8 cellular contexts compared by ENCODE assay signal in genomic region chr2:96637385-96638143, GRCh38. TPM values are rescaled to one million over a fixed set of nuclear protein-coding genes. Genes with fewer than 3 reads are reported as not detected.
A peak's percentile ranks its signal among the peaks of the same experiment; 100 is the strongest.
DNase-seq lines count a peak whose midpoint lies in the region; ATAC-seq and TF ChIP-seq lines count a peak whose summit lies in the region.

No MANE protein-coding gene starts in this region.

- H3K27ac ChIP-seq in SJSA1 (peak overlapping the region; percentile 91), suprapubic skin (peak overlapping the region; percentile 98)

- under 1% methylated on average over 17 of the region's 50 CpGs for WGBS in suprapubic skin

- H3K4me3 ChIP-seq in SJSA1 (peak overlapping the region; percentile 59), suprapubic skin (peak overlapping the region; percentile 85)

- no peak for TF ChIP-seq CTCF in suprapubic skin (IDR thresholded peaks at IDR 0.05)

- no peak for TF ChIP-seq EP300 in suprapubic skin (IDR thresholded peaks at IDR 0.05)

- H3K9me3 ChIP-seq in SJSA1 (replicated peaks), result no peaks in the 10 kb centered on the region
- H3K9me3 ChIP-seq in suprapubic skin, result no peaks in the 10 kb centered on the region

- in situ Hi-C loops in Caki2 (cut with HindIII; ENCODE audit: low pct_unique_long_range_greater_than_20kb, low sequenced_read_pairs), result no loop called here

- peak; percentile 69 for ATAC-seq in GM21381 (IDR thresholded peaks at IDR 0.05; ENCODE audit: unreplicated experiment)

- peaks cover 37% of the 10 kb centered on the region for H3K4me1 ChIP-seq in SJSA1 (replicated peaks)
- H3K4me1 ChIP-seq in suprapubic skin, result peaks cover 30% of the 10 kb centered on the region

- H3K27me3 ChIP-seq in SJSA1 (replicated peaks) (no peaks in the 10 kb centered on the region), suprapubic skin (no peaks in the 10 kb centered on the region)

- no peak for TF ChIP-seq POLR2A in suprapubic skin (IDR thresholded peaks at IDR 0.05)

- DNase-seq in Caki2 (ENCODE audit: low read depth), result peak; percentile 88
- DNase-seq in HT-29 (ENCODE audit: low spot score), result peak; percentile 80
- peak; percentile 85 to 93 for DNase-seq in SJSA1 (ENCODE audit: low read depth in 1 of 2, low spot score in 2 of 2)
- DNase-seq in activated naive CD4-positive, alpha-beta T cell treated with Interleukin-2 at 50 U/mL for 16 hours, result peak; percentile 88
- DNase-seq in germinal center (ENCODE audit: low spot score), result peak; percentile 68
- DNase-seq in nucleus accumbens (lab: John Stamatoyannopoulos, UW), result peak in 43 of 56 donors; percentile 30 to 88 (median 75)
- DNase-seq in suprapubic skin (ENCODE audit: low spot score in 2 of 2), result peak; percentile 91 to 92

- H3K36me3 ChIP-seq in SJSA1 (peaks cover 37% of the 10 kb centered on the region), suprapubic skin (peaks cover 11% of the 10 kb centered on the region)

RNA-seq across cellular contexts. Expression of gene KANSL3, which starts 0.5 kb away (rescaled TPM):
- 51.5 and 56.1 TPM in 2 replicates for total RNA-seq in Caki2 (2014; rRNA removed; shearing (Covaris generic); ENCODE audit: low replicate concordance)
- 21.9 and 31.3 TPM in 2 replicates for total RNA-seq in HT-29 (2014; rRNA removed; shearing (Covaris generic))
- total RNA-seq in SJSA1 (2014; rRNA removed; shearing (Covaris generic)), result 21.9 and 31.4 TPM in 2 replicates
- total RNA-seq in suprapubic skin, result 10 to 100 TPM; 29.3 to 70.5 (median 37.4) TPM

RNA-seq across cellular contexts. Expression of gene FER1L5, which starts 5.0 kb away (rescaled TPM):
- total RNA-seq in Caki2 (2014; rRNA removed; shearing (Covaris generic); ENCODE audit: low replicate concordance), result not detected in 2 replicates
- 0.05 TPM in 1 of 2 replicates, not detected in the other for total RNA-seq in HT-29 (2014; rRNA removed; shearing (Covaris generic))
- not detected in 2 replicates for total RNA-seq in SJSA1 (2014; rRNA removed; shearing (Covaris generic))
- not detected for total RNA-seq in suprapubic skin

Comparison
In these comparisons a context has a peak if more than half of its experiments do, and no peak if none do; other contexts are left out.
1. Peak in every context shown above with its lines: DNase-seq, ATAC-seq, H3K4me3 ChIP-seq and H3K27ac ChIP-seq.